Comparison of ENCODE assay signal across 9 cellular contexts in genomic region chrX:23907496-23908218, GRCh38. TPM values are rescaled to one million over a fixed set of nuclear protein-coding genes. Genes with fewer than 3 reads are reported as not detected.
A peak's percentile ranks its signal among the peaks of the same experiment; 100 is the strongest.
DNase-seq lines count a peak whose midpoint lies in the region; ATAC-seq, FAIRE-seq and TF ChIP-seq lines count a peak whose summit lies in the region.
"Had no signal": no experiment of that assay in that cellular context is flagged by ENCODE, and none has a peak within 500 bp of the region (broad histone marks: within the 10 kb centered on the region; RNA-seq: fewer than 3 reads in every experiment).

APOO (minus strand) TSS chrX:23907938; CDS start chrX:23907702, 236 bp downstream.
A gene with protein sequence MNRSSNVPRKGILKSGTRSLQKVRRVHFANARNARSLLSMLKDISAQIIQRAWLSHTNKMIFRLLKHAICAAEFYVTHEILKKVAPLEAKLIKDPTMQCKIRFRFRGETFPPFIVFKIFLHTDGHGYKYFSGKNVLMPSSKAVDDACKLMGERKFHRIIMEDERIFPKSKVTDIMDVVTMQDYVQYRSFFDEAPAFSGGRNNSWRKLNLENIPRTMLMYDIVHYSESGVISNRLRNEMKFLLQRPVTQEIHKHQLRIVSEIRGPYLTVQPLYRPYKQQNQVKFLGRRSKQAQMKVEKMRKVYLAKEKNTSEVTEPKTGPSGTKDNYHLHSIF (plus strand): TSS chrX:23908006. CDS start chrX:23910303, 2,297 bp downstream.

- H3K9me3 Mint-ChIP-seq in activated B cell treated with CpG ODN at 0.5 μM for 24 hours: no peaks in the 10 kb centered on the region

- no peaks in the 10 kb centered on the region for H3K27me3 ChIP-seq in keratinocyte (ENCODE audit: control insufficient read depth, extremely low read depth, insufficient read depth, low read length)

- CTCF ChIA-PET in activated B cell treated with CpG ODN at 0.5 μM for 24 hours (lab: Charles Lee): interaction anchor here (1.0 to 4.0 kb wide), 4 partner anchors 118 to 240 kb away, joined by 3 to 32 read pairs (median 5); partner anchors contain the start of genes EIF2S3 and PRDX4

- H3K4me3 Mint-ChIP-seq in activated B cell treated with CpG ODN at 0.5 μM for 24 hours: peak within 1 kb of the TSS; percentile 82

- peak; percentile 92 for ATAC-seq in HG03175 (IDR thresholded peaks at IDR 0.05; ENCODE audit: unreplicated experiment)
- peak; percentile 90 for ATAC-seq in activated B cell treated with CpG ODN at 0.5 μM for 24 hours (ENCODE audit: low read depth)

- intact Hi-C loops in activated B cell treated with CpG ODN at 0.5 μM for 24 hours (cut with micrococcal nuclease): loop anchor here (1.0 to 2.0 kb wide), 8 partner anchors 45 to 335 kb away; partner anchors contain the start of genes ACOT9, EIF2S3, PRDX4 and SAT1

- H3K36me3 ChIP-seq in keratinocyte (ENCODE audit: control insufficient read depth in 2 of 2, extremely low read depth in 1 of 2, insufficient read depth in 2 of 2, low read length in 2 of 2): no peaks in the 10 kb centered on the region

- no peaks in the 10 kb centered on the region for H3K4me1 ChIP-seq in keratinocyte (ENCODE audit: control insufficient read depth, extremely low read depth, insufficient read depth, low read length)

- peak; percentile 63 for TF ChIP-seq POLR2A in GM18951 (IDR thresholded peaks at IDR 0.05; ENCODE audit: extremely low read depth, insufficient read depth, insufficient read length)

- DNase-seq in AG09319 (ENCODE audit: extremely low read depth, low read depth) (peak; percentile 80), NCI-H2227 treated with DMSO at 0.1 percent for 48 hours (lab: John Stamatoyannopoulos, UW) (peak; percentile 98), activated B cell treated with CpG ODN at 0.5 μM for 24 hours (peak; percentile 85), caudate nucleus (lab: John Stamatoyannopoulos, UW) (peak; percentile 2 to 93 (median 83)), keratinocyte (ENCODE audit: low read depth, low spot score) (peak; percentile 40)
- peak; percentile 92 for DNase-seq in stimulated activated CD4-positive, alpha-beta T cell treated with anti-CD3 and anti-CD28 coated beads, Interleukin-15, amount 100 ng/mL, for 24 hours

- H3K9me1 ChIP-seq in keratinocyte (ENCODE audit: control insufficient read depth, extremely low read depth, insufficient read depth, low read length): no peaks in the 10 kb centered on the region

- H3K36me3 Mint-ChIP-seq in activated B cell treated with CpG ODN at 0.5 μM for 24 hours (ENCODE audit: low read depth): no peaks in the 10 kb centered on the region

- H3K4me3 ChIP-seq in keratinocyte (ENCODE audit: control insufficient read depth in 2 of 3, extremely low read depth in 1 of 3, insufficient read depth in 2 of 3, low read depth in 1 of 3, low read length in 3 of 3): peak within 1 kb of the TSS; percentile 61 to 76 (median 65)

- peak within 1 kb of the TSS; percentile 74 for H2AFZ ChIP-seq in keratinocyte (ENCODE audit: control insufficient read depth, low read length)

- H3K27ac Mint-ChIP-seq in activated B cell treated with CpG ODN at 0.5 μM for 24 hours: peak within 1 kb of the TSS; percentile 88

- FAIRE-seq in keratinocyte (lab: Jason Lieb, UNC): no peak

- H3K4me2 ChIP-seq in keratinocyte (ENCODE audit: control insufficient read depth, extremely low read depth, insufficient read depth, low read depth, low read length): peak within 1 kb of the TSS; percentile 59

- TF ChIP-seq CTCF in AG09319 (IDR thresholded peaks at IDR 0.05; ENCODE audit: low read depth, low read length) (peak; percentile 63), activated B cell treated with CpG ODN at 0.5 μM for 24 hours (IDR thresholded peaks at IDR 0.05) (peak; percentile 7), keratinocyte (optimal IDR thresholded peaks at IDR 0.05 in 1 of 3, IDR thresholded peaks at IDR 0.05 in 1 of 3, conservative IDR thresholded peaks at IDR 0.05 in 1 of 3; ENCODE audit: extremely low read depth in 1 of 3, insufficient read depth in 2 of 3, low read length in 3 of 3) (peak; percentile 59 to 84 (median 61))

- peak within 1 kb of the TSS; percentile 74 for H3K9ac ChIP-seq in keratinocyte (ENCODE audit: control insufficient read depth, extremely low read depth, insufficient read depth, low read length)

- in situ Hi-C loops in GM18951 (cut with MboI; ENCODE audit: low sequenced_read_pairs, unreplicated experiment): no loop called here

- dilution Hi-C loops in keratinocyte (cut with MboI; ENCODE audit: extremely low pct_ligation_motif_present, low sequenced_read_pairs): no loop called here

- POLR2A ChIA-PET in activated B cell treated with CpG ODN at 0.5 μM for 24 hours (lab: Charles Lee): interaction anchor here (0.6 to 3.8 kb wide), 10 partner anchors 11 to 240 kb away, joined by 3 to 59 read pairs (median 4); partner anchors contain the start of genes ACOT9, EIF2S3, PRDX4 and SAT1

- H3K9me3 ChIP-seq in keratinocyte (ENCODE audit: control insufficient read depth, low read depth, low read length): no peaks in the 10 kb centered on the region

- peaks cover 6% of the 10 kb centered on the region for H3K79me2 ChIP-seq in keratinocyte (ENCODE audit: control insufficient read depth, insufficient read depth, low read length)

- H3K4me1 Mint-ChIP-seq in activated B cell treated with CpG ODN at 0.5 μM for 24 hours: peaks cover 17% of the 10 kb centered on the region

- H4K20me1 ChIP-seq in keratinocyte (ENCODE audit: control insufficient read depth, extremely low read depth, insufficient read depth, low read length): no peaks in the 10 kb centered on the region

- H3K27ac ChIP-seq in caudate nucleus (ENCODE audit: low read depth, low read length) (peak within 1 kb of the TSS; percentile 79), keratinocyte (ENCODE audit: control insufficient read depth, insufficient read depth, low read length) (peak within 1 kb of the TSS; percentile 64)

- no peaks in the 10 kb centered on the region for H3K27me3 Mint-ChIP-seq in activated B cell treated with CpG ODN at 0.5 μM for 24 hours

RNA-seq across cellular contexts. Expression of gene APOO, which starts in this region (rescaled TPM):
- 14.0 and 16.6 TPM in 2 replicates for total RNA-seq in activated B cell treated with CpG ODN at 0.5 μM for 24 hours
- polyA plus RNA-seq in keratinocyte: 14.5 to 22.7 TPM (median 20.8 TPM) in 3 replicates
- polyA plus RNA-seq in keratinocyte (2011; ENCODE audit: low read depth): 6.8 TPM
- polyA plus RNA-seq in keratinocyte (2011; cell fraction: cytosol; rRNA removed): 15.2 and 30.0 TPM in 2 replicates
- polyA plus RNA-seq in keratinocyte (2011; cell fraction: nucleus; rRNA removed): 10.7 and 11.1 TPM in 2 replicates
- polyA plus RNA-seq in keratinocyte (2012; ENCODE audit: low replicate concordance): 18.8 and 23.7 TPM in 2 replicates
- 1.7 to 12.8 TPM (median 5.0 TPM) in 3 replicates for polyA minus RNA-seq in keratinocyte
- polyA minus RNA-seq in keratinocyte (2011; cell fraction: cytosol; rRNA and poly(A)+ RNA removed): 7.9 TPM
- polyA minus RNA-seq in keratinocyte (2011; cell fraction: nucleus; rRNA and poly(A)+ RNA removed): 1.9 and 4.5 TPM in 2 replicates

RNA-seq across cellular contexts. Expression of the second gene that starts in this region (rescaled TPM):
- total RNA-seq in activated B cell treated with CpG ODN at 0.5 μM for 24 hours: not detected in 2 replicates
- 0.08 to 0.14 TPM (median 0.12 TPM) in 3 replicates for polyA plus RNA-seq in keratinocyte
- not detected for polyA plus RNA-seq in keratinocyte (2011; ENCODE audit: low read depth)
- 0.10 and 0.19 TPM in 2 replicates for polyA plus RNA-seq in keratinocyte (2011; cell fraction: cytosol; rRNA removed)
- 0.46 TPM in 1 of 2 replicates, not detected in the other for polyA plus RNA-seq in keratinocyte (2011; cell fraction: nucleus; rRNA removed)
- polyA plus RNA-seq in keratinocyte (2012; ENCODE audit: low replicate concordance): 0.08 TPM in 1 of 2 replicates, not detected in the other
- not detected in 3 replicates for polyA minus RNA-seq in keratinocyte
- not detected for polyA minus RNA-seq in keratinocyte (2011; cell fraction: cytosol; rRNA and poly(A)+ RNA removed)
- not detected in 2 replicates for polyA minus RNA-seq in keratinocyte (2011; cell fraction: nucleus; rRNA and poly(A)+ RNA removed)
- total RNA-seq: activated CD8-positive, alpha-beta memory T cell treated with anti-CD3 and anti-CD28 coated beads for 36 hours had no signal

Comparison
In these comparisons a context has a peak if more than half of its experiments do, and no peak if none do; other contexts are left out.
1. Peak in every context shown above with its lines: DNase-seq, ATAC-seq, H3K4me3 ChIP-seq and H3K27ac ChIP-seq.
2. DNase-seq: peak in every context shown above with its lines; median percentile 98 in NCI-H2227 treated with DMSO at 0.1 percent for 48 hours; 92 in stimulated activated CD4-positive, alpha-beta T cell treated with anti-CD3 and anti-CD28 coated beads, Interleukin-15, amount 100 ng/mL, for 24 hours; 85 in activated B cell treated with CpG ODN at 0.5 μM for 24 hours; 83 in caudate nucleus; 80 in AG09319; 40 in keratinocyte.
3. CTCF ChIP-seq: peak in every context shown above with its lines; median percentile 63 in AG09319; 61 in keratinocyte; 7 in activated B cell treated with CpG ODN at 0.5 μM for 24 hours.